In the genomic region with DNA sequence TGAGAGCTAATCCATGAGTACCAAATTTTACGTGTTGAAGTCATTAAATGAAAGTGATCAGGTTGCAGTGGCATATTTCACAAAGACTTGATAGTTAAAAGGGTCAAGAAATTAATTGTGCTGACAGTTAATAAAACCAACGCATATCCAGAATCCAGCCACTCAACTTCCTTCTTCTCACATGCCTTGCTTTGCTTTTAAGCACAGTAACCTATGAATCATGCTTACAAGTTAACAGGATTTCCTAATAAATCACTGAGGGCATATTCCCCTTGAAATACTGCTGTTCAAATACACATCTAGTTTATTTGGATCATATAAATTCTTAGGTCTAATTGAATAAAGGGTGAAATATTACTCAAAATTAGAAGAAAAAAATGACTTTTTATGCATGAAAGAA, we compare ENCODE assay signal across 19 cellular contexts.
DNase-seq lines count a peak whose midpoint lies in the region; ATAC-seq, FAIRE-seq and TF ChIP-seq lines count a peak whose summit lies in the region.
"Had no signal": no experiment of that assay in that cellular context is flagged by ENCODE, and none has a peak within 500 bp of the region (broad histone marks: within the 10 kb centered on the region; RNA-seq: fewer than 3 reads in every experiment).

No MANE protein-coding gene starts in this region.

- no peak overlapping the region for H3K27ac Mint-ChIP-seq in mesothelial cell of epicardium
- H3K27ac Mint-ChIP-seq: CD14-positive monocyte; CD4-positive, alpha-beta memory T cell; GM23338; HFFc6 had no signal

- intact Hi-C loops in dorsolateral prefrontal cortex (cut with DNase I): no loop called here

- FAIRE-seq in bronchial epithelial cell (lab: Jason Lieb, UNC): no peak
- FAIRE-seq: H54 had no signal

- no peaks in the 10 kb centered on the region for H3K27me3 Mint-ChIP-seq in mesothelial cell of epicardium (ENCODE audit: low read depth)
- H3K27me3 Mint-ChIP-seq: CD4-positive, alpha-beta memory T cell had no signal

- H3K4me3 ChIP-seq in bronchial epithelial cell (ENCODE audit: low read depth, low read length): no peak overlapping the region
- H3K4me3 ChIP-seq in dorsolateral prefrontal cortex: no peak overlapping the region
- H3K4me3 ChIP-seq: BLaER1, GM23338 had no signal

- H3K9me3 Mint-ChIP-seq in mesothelial cell of epicardium: peaks cover 3% of the 10 kb centered on the region
- H3K9me3 Mint-ChIP-seq: GM23338 had no signal

- no peak for ATAC-seq in foreskin keratinocyte
- ATAC-seq: GM23338, HCT116 had no signal

- no peaks in the 10 kb centered on the region for H3K36me3 ChIP-seq in bronchial epithelial cell (ENCODE audit: control insufficient read depth, insufficient read depth, low read length)
- H3K36me3 ChIP-seq: BLaER1 had no signal

- H3K27me3 ChIP-seq in bronchial epithelial cell (ENCODE audit: control insufficient read depth, insufficient read depth, low read length) (no peaks in the 10 kb centered on the region), foreskin keratinocyte (no peaks in the 10 kb centered on the region), dorsolateral prefrontal cortex (no peaks in the 10 kb centered on the region)
- H3K27me3 ChIP-seq: BLaER1 had no signal

- H3K4me1 Mint-ChIP-seq in mesothelial cell of epicardium: peaks cover 3% of the 10 kb centered on the region
- H3K4me1 Mint-ChIP-seq: CD14-positive monocyte; CD4-positive, alpha-beta memory T cell; GM23338 had no signal

- H3K4me1 ChIP-seq in foreskin keratinocyte: no peaks in the 10 kb centered on the region
- H3K4me1 ChIP-seq: BLaER1 had no signal

- no peak overlapping the region for H3K4me3 Mint-ChIP-seq in mesothelial cell of epicardium
- H3K4me3 Mint-ChIP-seq: CD14-positive monocyte; CD4-positive, alpha-beta memory T cell; GM23338; HFFc6 had no signal

- H3K27ac ChIP-seq in foreskin keratinocyte (no peak overlapping the region), dorsolateral prefrontal cortex (no peak overlapping the region)
- H3K27ac ChIP-seq: BLaER1 had no signal

- no peaks in the 10 kb centered on the region for H3K36me3 Mint-ChIP-seq in mesothelial cell of epicardium
- H3K36me3 Mint-ChIP-seq: CD14-positive monocyte; CD4-positive, alpha-beta memory T cell had no signal

- DNase-seq in HCEC 1CT (peak; percentile 33), NCI-H226 (peak; percentile 7), bronchial epithelial cell (ENCODE audit: low read depth) (peak; percentile 27), foreskin keratinocyte (peak; percentile 2 to 24), dorsolateral prefrontal cortex (no peak), COR-L47 (lab: John Stamatoyannopoulos, UW) (no peak), mesothelial cell of epicardium (ENCODE audit: low spot score in 2 of 2, unreplicated experiment in 2 of 2) (no peak), ureter (ENCODE audit: low spot score) (no peak)
- DNase-seq: 8988T; Calu3; CD4-positive, alpha-beta memory T cell; DMS79 treated with DMSO at 0.1 percent for 48 hours; GF-D8; HFFc6 had no signal

- no peak for TF ChIP-seq CTCF in bronchial epithelial cell (IDR thresholded peaks at IDR 0.05; ENCODE audit: insufficient read depth, low read length, severe bottlenecking)
- TF ChIP-seq CTCF in foreskin keratinocyte (conservative IDR thresholded peaks at IDR 0.05): no peak
- TF ChIP-seq CTCF in dorsolateral prefrontal cortex (IDR thresholded peaks at IDR 0.05 in 54 of 56, conservative IDR thresholded peaks at IDR 0.05 in 2 of 56; ENCODE audit: low read depth in 1 of 56, partially characterized antibody in 56 of 56): no peak
- no peak for TF ChIP-seq CTCF in mesothelial cell of epicardium (IDR thresholded peaks at IDR 0.05; ENCODE audit: unreplicated experiment)

Comparison
In these comparisons a context has a peak if more than half of its experiments do, and no peak if none do; other contexts are left out.
1. DNase-seq: peak in HCEC 1CT (single experiment), NCI-H226 (single experiment), bronchial epithelial cell (single experiment) and foreskin keratinocyte (2 of 2); none in dorsolateral prefrontal cortex (0 of 10), COR-L47 (single experiment), mesothelial cell of epicardium (0 of 2) and ureter (single experiment).